Comparison of ENCODE assay signal across 9 cellular contexts in the genomic region with DNA sequence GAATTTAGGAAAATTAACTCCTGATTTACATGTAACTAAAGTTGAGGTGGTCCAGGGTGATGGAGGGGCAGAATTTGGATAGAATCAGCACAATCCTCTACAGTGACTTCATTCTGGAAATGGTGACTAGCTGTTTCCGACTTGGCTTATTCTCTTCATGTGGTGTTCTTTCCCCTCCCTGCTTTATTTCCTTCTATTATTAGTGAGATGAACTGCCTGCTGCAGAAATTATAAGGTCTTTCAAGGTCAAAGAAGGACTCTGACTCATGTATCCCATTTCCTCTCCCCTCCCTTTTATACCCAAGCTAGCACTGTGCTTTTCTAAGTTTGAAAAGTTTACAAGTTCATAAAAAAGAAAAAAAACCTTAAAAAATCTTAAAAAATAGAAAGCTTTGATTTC. TPM values are rescaled to one million over a fixed set of nuclear protein-coding genes. Genes with fewer than 3 reads are reported as not detected.
DNase-seq lines count a peak whose midpoint lies in the region; ATAC-seq and TF ChIP-seq lines count a peak whose summit lies in the region.
"Had no signal": no experiment of that assay in that cellular context is flagged by ENCODE, and none has a peak within 500 bp of the region (broad histone marks: within the 10 kb centered on the region; RNA-seq: fewer than 3 reads in every experiment).

No MANE protein-coding gene starts in this region.

- no peaks in the 10 kb centered on the region for H3K27me3 ChIP-seq in RWPE2 (ENCODE audit: insufficient read depth, poor library complexity, severe bottlenecking)
- H3K27me3 ChIP-seq in fibroblast of lung (ENCODE audit: control insufficient read depth, insufficient read depth, low read length): no peaks in the 10 kb centered on the region
- H3K27me3 ChIP-seq in prostate gland (replicated peaks; ENCODE audit: insufficient read depth): no peaks in the 10 kb centered on the region

- H2AFZ ChIP-seq in fibroblast of lung (ENCODE audit: low read length): peak overlapping the region; percentile 11

- ATAC-seq in RWPE2 (ENCODE audit: low read depth) (no peak), HG02588 (IDR thresholded peaks at IDR 0.05; ENCODE audit: unreplicated experiment) (no peak), HG03175 (IDR thresholded peaks at IDR 0.05; ENCODE audit: unreplicated experiment) (no peak)

- H3K79me2 ChIP-seq in fibroblast of lung (ENCODE audit: control insufficient read depth, insufficient read depth, low read length): no peaks in the 10 kb centered on the region

- TF ChIP-seq CTCF in AG10803 (conservative IDR thresholded peaks at IDR 0.05; ENCODE audit: low read length) (no peak), RWPE2 (IDR thresholded peaks at IDR 0.05; ENCODE audit: poor library complexity, severe bottlenecking) (no peak), fibroblast of lung (conservative IDR thresholded peaks at IDR 0.05 in 1 of 2, IDR thresholded peaks at IDR 0.05 in 1 of 2; ENCODE audit: low read depth in 1 of 2, low read length in 2 of 2) (no peak), prostate gland (IDR thresholded peaks at IDR 0.05) (no peak)

- H3K9ac ChIP-seq in fibroblast of lung (ENCODE audit: insufficient read depth, low read length): no peak overlapping the region

- H3K4me2 ChIP-seq in fibroblast of lung (ENCODE audit: extremely low read depth, insufficient read depth, low read length): peak overlapping the region; percentile 51

- WGBS in prostate gland: 49% methylated on average over 1 of the region's 1 CpG

- H3K36me3 ChIP-seq in RWPE2 (ENCODE audit: low read depth) (no peaks in the 10 kb centered on the region), fibroblast of lung (ENCODE audit: control insufficient read depth, insufficient read depth, low read length) (no peaks in the 10 kb centered on the region), prostate gland (no peaks in the 10 kb centered on the region)

- intact Hi-C loops in prostate gland (cut with DNase I): no loop called here

- H3K4me1 ChIP-seq in RWPE2 (ENCODE audit: insufficient read depth, poor library complexity, severe bottlenecking) (peaks cover 27% of the 10 kb centered on the region), fibroblast of lung (ENCODE audit: control insufficient read depth, extremely low read depth, insufficient read depth, low read length) (peaks cover 17% of the 10 kb centered on the region), prostate gland (replicated peaks) (no peaks in the 10 kb centered on the region)

- H3K4me3 ChIP-seq in AG10803 (ENCODE audit: low read length) (no peak overlapping the region), RWPE2 (ENCODE audit: severe bottlenecking) (no peak overlapping the region), fibroblast of lung (replicated peaks in 1 of 4; ENCODE audit: control extremely low read depth in 1 of 4, insufficient read depth in 1 of 4, low read depth in 3 of 4, low read length in 4 of 4) (no peak overlapping the region), prostate gland (no peak overlapping the region)

- H4K20me1 ChIP-seq in fibroblast of lung (ENCODE audit: control insufficient read depth, extremely low read depth, insufficient read depth, low read length): no peaks in the 10 kb centered on the region

- H3K9me3 ChIP-seq in RWPE2 (ENCODE audit: severe bottlenecking) (no peaks in the 10 kb centered on the region), fibroblast of lung (ENCODE audit: control insufficient read depth, insufficient read depth, low read depth, low read length) (no peaks in the 10 kb centered on the region), prostate gland (no peaks in the 10 kb centered on the region)

- peak overlapping the region; percentile 59 for H3K27ac ChIP-seq in RWPE2 (ENCODE audit: poor library complexity, severe bottlenecking)
- peak overlapping the region; percentile 30 for H3K27ac ChIP-seq in fibroblast of lung (ENCODE audit: insufficient read depth, low read length)
- H3K27ac ChIP-seq in prostate gland: peak overlapping the region; percentile 35 to 36

- peak; percentile 48 for DNase-seq in AG10803 (ENCODE audit: low read depth)
- no peak for DNase-seq in RWPE2 (ENCODE audit: low spot score)
- peak; percentile 72 to 83 for DNase-seq in fibroblast of lung (ENCODE audit: low read depth in 2 of 2)
- DNase-seq in prostate gland (ENCODE audit: low spot score): no peak
- DNase-seq in NCI-H1048 (lab: John Stamatoyannopoulos, UW): no peak
- no peak for DNase-seq in NCI-H2196 treated with DMSO at 0.1 percent for 48 hours (lab: John Stamatoyannopoulos, UW; ENCODE audit: unreplicated experiment)
- DNase-seq: activated CD4-positive, alpha-beta T cell treated with anti-CD3 and anti-CD28 coated beads, Interleukin-2, amount 10 ng/mL, durations not matched to agents 7 days and 5 days had no signal

- TF ChIP-seq POLR2A in prostate gland (IDR thresholded peaks at IDR 0.05): no peak

RNA-seq across cellular contexts. Expression of a gene that starts 12.2 kb away (rescaled TPM):
- 44.9 and 53.2 TPM in 2 replicates for total RNA-seq in fibroblast of lung
- polyA plus RNA-seq in fibroblast of lung: 44.4 and 73.0 TPM in 2 replicates
- polyA plus RNA-seq in fibroblast of lung (2012): 71.5 and 111 TPM in 2 replicates
- 20.9 and 54.4 TPM in 2 replicates for polyA minus RNA-seq in fibroblast of lung (ENCODE audit: low replicate concordance)
- total RNA-seq in prostate gland: 10 to 100 TPM; 18.3 to 44.6 TPM

RNA-seq across cellular contexts. Expression of a gene that starts 39.8 kb away (rescaled TPM):
- total RNA-seq in fibroblast of lung (11.0 and 23.9 TPM in 2 replicates), prostate gland (10 to 100 TPM; 11.2 to 17.4 TPM)
- polyA plus RNA-seq in fibroblast of lung: 0.92 and 5.0 TPM in 2 replicates
- polyA plus RNA-seq in fibroblast of lung (2012): 1.9 and 8.5 TPM in 2 replicates
- 17.9 and 76.9 TPM in 2 replicates for polyA minus RNA-seq in fibroblast of lung (ENCODE audit: low replicate concordance)

Comparison
In these comparisons a context has a peak if more than half of its experiments do, and no peak if none do; other contexts are left out.
1. DNase-seq: peak in AG10803 (single experiment) and fibroblast of lung (2 of 2); none in RWPE2 (single experiment), prostate gland (single experiment), NCI-H1048 (single experiment) and NCI-H2196 treated with DMSO at 0.1 percent for 48 hours (single experiment).
2. Peak in every context shown above with its lines, with median percentiles within 50 percentile points of each other: H3K27ac ChIP-seq.